15 cellular contexts compared by ENCODE assay signal in genomic region chr19:4414144-4414799, GRCh38. TPM values are rescaled to one million over a fixed set of nuclear protein-coding genes. Genes with fewer than 3 reads are reported as not detected.
DNase-seq lines count a peak whose midpoint lies in the region; ATAC-seq and TF ChIP-seq lines count a peak whose summit lies in the region.
"Had no signal": no experiment of that assay in that cellular context is flagged by ENCODE, and none has a peak within 500 bp of the region (broad histone marks: within the 10 kb centered on the region; RNA-seq: fewer than 3 reads in every experiment).

No MANE protein-coding gene starts in this region.

- intact Hi-C loops in Right ventricle myocardium superior (cut with DNase I) (no loop called here), uterus (cut with DNase I; ENCODE audit: low total_unique reads) (no loop called here), PC-9 (cut with micrococcal nuclease; ENCODE audit: unreplicated experiment) (no loop called here)

- H3K27me3 ChIP-seq in cardiac muscle cell: no peaks in the 10 kb centered on the region
- no peaks in the 10 kb centered on the region for H3K27me3 ChIP-seq in iPS-18a (ENCODE audit: control insufficient read depth, insufficient read depth, low read length)
- no peaks in the 10 kb centered on the region for H3K27me3 ChIP-seq in uterus
- H3K27me3 ChIP-seq in PC-9 (ENCODE audit: insufficient read depth, low read depth): no peaks in the 10 kb centered on the region
- H3K27me3 ChIP-seq: tibial nerve had no signal

- CTCF ChIA-PET in PC-9 (lab: Charles Lee): no interaction called here

- ATAC-seq in Right ventricle myocardium superior (ENCODE audit: poor library complexity): no peak
- ATAC-seq in activated naive CD4-positive, alpha-beta T cell treated with anti-CD3 and anti-CD28 coated beads, Interleukin-2, amount 50 U/mL, for 72 hours: no peak
- ATAC-seq: activated T-cell treated with anti-CD3 and anti-CD28 coated beads, Interleukin-2, amount 50 U/mL, for 72 hours; mucosa of descending colon had no signal

- H3K4me1 ChIP-seq in cardiac muscle cell (ENCODE audit: low read depth): peaks cover 12% of the 10 kb centered on the region
- H3K4me1 ChIP-seq in iPS-18a (ENCODE audit: control insufficient read depth, low read depth, low read length): peaks cover 31% of the 10 kb centered on the region
- H3K4me1 ChIP-seq in uterus: no peaks in the 10 kb centered on the region
- H3K4me1 ChIP-seq in PC-9 (replicated peaks; ENCODE audit: insufficient read depth): no peaks in the 10 kb centered on the region

- no peaks in the 10 kb centered on the region; the same call in 1 of the 2 replicates for H3F3A ChIP-seq in PC-9 (ENCODE audit: insufficient read depth, low read depth)

- H3K9me3 ChIP-seq in cardiac muscle cell (ENCODE audit: low read depth) (no peaks in the 10 kb centered on the region), iPS-18a (ENCODE audit: control insufficient read depth, low read depth, low read length) (no peaks in the 10 kb centered on the region), uterus (no peaks in the 10 kb centered on the region), PC-9 (ENCODE audit: insufficient read depth, low read depth) (no peaks in the 10 kb centered on the region)
- H3K9me3 ChIP-seq: mucosa of descending colon, tibial nerve had no signal

- H3K9ac ChIP-seq in iPS-18a (ENCODE audit: low read length): peak overlapping the region; percentile 51

- H3K36me3 ChIP-seq in cardiac muscle cell (peaks cover 3% of the 10 kb centered on the region), iPS-18a (ENCODE audit: control insufficient read depth, low read depth, low read length) (peaks cover 66% of the 10 kb centered on the region), uterus (no peaks in the 10 kb centered on the region), PC-9 (ENCODE audit: low read depth) (no peaks in the 10 kb centered on the region)

- TF ChIP-seq CTCF in cardiac muscle cell (IDR thresholded peaks at IDR 0.05; ENCODE audit: low read depth, low read length) (no peak), astrocyte of the spinal cord (IDR thresholded peaks at IDR 0.05; ENCODE audit: low read depth, low read length) (no peak), uterus (IDR thresholded peaks at IDR 0.05) (no peak), PC-9 (conservative IDR thresholded peaks at IDR 0.05) (no peak)

- DNase-seq in cardiac muscle cell (ENCODE audit: low read depth in 1 of 2, low spot score in 1 of 2) (peak in 1 of 2 donors; percentile 70), Right ventricle myocardium superior (no peak), astrocyte of the spinal cord (ENCODE audit: low read depth, low spot score) (peak; percentile 25), uterus (no peak), PC-9 (no peak), NCI-H2196 (lab: John Stamatoyannopoulos, UW; ENCODE audit: unreplicated experiment) (no peak)
- no peak for DNase-seq in activated naive CD4-positive, alpha-beta T cell treated with anti-CD3 and anti-CD28 coated beads, Interleukin-2, amount 50 U/mL, for 72 hours (ENCODE audit: low spot score in 2 of 2)
- DNase-seq: activated CD4-positive, alpha-beta T cell treated with anti-CD3 and anti-CD28 coated beads for 4 hours; activated T-cell treated with anti-CD3 and anti-CD28 coated beads, Interleukin-2, amount 50 U/mL, for 72 hours; Calu3; mucosa of descending colon; NCI-H345 had no signal

- no peaks in the 10 kb centered on the region for H3K9me2 ChIP-seq in PC-9 (ENCODE audit: insufficient read depth)

- H3K27ac ChIP-seq in cardiac muscle cell: peak overlapping the region; percentile 59
- peak overlapping the region; percentile 75 for H3K27ac ChIP-seq in iPS-18a (ENCODE audit: low read length)
- peak overlapping the region; percentile 43 to 57 for H3K27ac ChIP-seq in uterus
- no peak overlapping the region for H3K27ac ChIP-seq in PC-9
- H3K27ac ChIP-seq: tibial nerve had no signal

- H3K4me3 ChIP-seq in cardiac muscle cell: no peak overlapping the region
- no peak overlapping the region for H3K4me3 ChIP-seq in astrocyte of the spinal cord (ENCODE audit: low read depth, low read length)
- peak overlapping the region; percentile 37 for H3K4me3 ChIP-seq in iPS-18a (ENCODE audit: low read length)
- no peak overlapping the region for H3K4me3 ChIP-seq in uterus
- H3K4me3 ChIP-seq in PC-9: no peak overlapping the region
- H3K4me3 ChIP-seq: mucosa of descending colon, tibial nerve had no signal

- H3K9me3 Mint-ChIP-seq in activated naive CD4-positive, alpha-beta T cell treated with anti-CD3 and anti-CD28 coated beads, Interleukin-2, amount 50 U/mL, for 72 hours: no peaks in the 10 kb centered on the region
- H3K9me3 Mint-ChIP-seq: activated T-cell treated with anti-CD3 and anti-CD28 coated beads, Interleukin-2, amount 50 U/mL, for 72 hours; central memory CD8-positive, alpha-beta T cell had no signal

- no TSS peak for BruUV-seq in PC-9 (replicated peaks; lab: Mats Ljungman, UMichigan)

- H3K36me3 Mint-ChIP-seq in activated naive CD4-positive, alpha-beta T cell treated with anti-CD3 and anti-CD28 coated beads, Interleukin-2, amount 50 U/mL, for 72 hours: peaks cover 5 to 6% of the 10 kb centered on the region in 2 donors

- no peak overlapping the region for H2AFZ ChIP-seq in PC-9

- TF ChIP-seq POLR2A in uterus (IDR thresholded peaks at IDR 0.05): no peak

- in situ Hi-C loops in astrocyte of the spinal cord (cut with HindIII; ENCODE audit: low sequenced_read_pairs): no loop called here

- no peak overlapping the region for H3K4me2 ChIP-seq in PC-9

- no peak overlapping the region for H3K27ac Mint-ChIP-seq in activated naive CD4-positive, alpha-beta T cell treated with anti-CD3 and anti-CD28 coated beads, Interleukin-2, amount 50 U/mL, for 72 hours
- H3K27ac Mint-ChIP-seq: activated T-cell treated with anti-CD3 and anti-CD28 coated beads, Interleukin-2, amount 50 U/mL, for 72 hours had no signal

- POLR2A ChIA-PET in PC-9 (lab: Charles Lee; ENCODE audit: unreplicated experiment): no interaction called here

- no peaks in the 10 kb centered on the region for H4K20me1 ChIP-seq in PC-9 (ENCODE audit: insufficient read depth)

- H3K79me2 ChIP-seq in PC-9 (ENCODE audit: low read depth): 0 out of 2 replicates have a peak, but pooled peaks cover 12% of the 10 kb centered on the region

RNA-seq across cellular contexts. Expression of gene CHAF1A, which starts 11.8 kb away (rescaled TPM):
- total RNA-seq in cardiac muscle cell (15.3 and 20.0 TPM in 2 replicates), Right ventricle myocardium superior (5.4 TPM), uterus (10 to 100 TPM in 1 of 4 donors, 1 to 10 TPM in 2, under 1 TPM in 1; 0.59 to 12.9 (median 8.0) TPM), PC-9 (2021) (24.3 and 30.0 TPM in 2 replicates)
- polyA plus RNA-seq in cardiac muscle cell: 19.7 and 38.9 TPM in 2 replicates
- 10 to 100 TPM; 67.1 to 93.6 TPM for total RNA-seq in activated naive CD4-positive, alpha-beta T cell treated with anti-CD3 and anti-CD28 coated beads, Interleukin-2, amount 50 U/mL, for 72 hours

RNA-seq across cellular contexts. Expression of gene SH3GL1, which starts 13.9 kb away (rescaled TPM):
- total RNA-seq in cardiac muscle cell: 87.2 and 97.9 TPM in 2 replicates
- polyA plus RNA-seq in cardiac muscle cell: 92.6 and 92.8 TPM in 2 replicates
- total RNA-seq in Right ventricle myocardium superior: 18.6 TPM
- 10 to 100 TPM; 11.8 to 69.3 (median 29.5) TPM for total RNA-seq in uterus
- total RNA-seq in PC-9 (2021): 45.8 and 49.2 TPM in 2 replicates
- total RNA-seq in activated naive CD4-positive, alpha-beta T cell treated with anti-CD3 and anti-CD28 coated beads, Interleukin-2, amount 50 U/mL, for 72 hours: 10 to 100 TPM; 40.9 to 53.4 TPM

RNA-seq across cellular contexts. Expression of gene UBXN6, which starts 43.3 kb away (rescaled TPM):
- total RNA-seq in cardiac muscle cell: 147 and 192 TPM in 2 replicates
- polyA plus RNA-seq in cardiac muscle cell: 33.7 and 46.2 TPM in 2 replicates
- 120 TPM for total RNA-seq in Right ventricle myocardium superior
- total RNA-seq in uterus: 100 to 1,000 TPM in 2 of 4 donors, 10 to 100 TPM in 2; 61.5 to 266 (median 90.0) TPM
- 79.4 and 94.7 TPM in 2 replicates for total RNA-seq in PC-9 (2021)
- total RNA-seq in activated naive CD4-positive, alpha-beta T cell treated with anti-CD3 and anti-CD28 coated beads, Interleukin-2, amount 50 U/mL, for 72 hours: 10 to 100 TPM; 31.1 to 42.4 TPM

RNA-seq across cellular contexts. Expression of gene HDGFL2, which starts 57.8 kb away (rescaled TPM):
- total RNA-seq in cardiac muscle cell: 186 and 246 TPM in 2 replicates
- polyA plus RNA-seq in cardiac muscle cell: 123 and 140 TPM in 2 replicates
- 27.8 TPM for total RNA-seq in Right ventricle myocardium superior
- 10 to 100 TPM in 3 of 4 donors, 1 to 10 TPM in 1; 8.5 to 65.8 (median 34.8) TPM for total RNA-seq in uterus
- total RNA-seq in PC-9 (2021): 50.8 and 60.2 TPM in 2 replicates
- 10 to 100 TPM; 49.2 to 64.7 TPM for total RNA-seq in activated naive CD4-positive, alpha-beta T cell treated with anti-CD3 and anti-CD28 coated beads, Interleukin-2, amount 50 U/mL, for 72 hours
